Comparison of ENCODE assay signal across 1 cellular context in the genomic region with DNA sequence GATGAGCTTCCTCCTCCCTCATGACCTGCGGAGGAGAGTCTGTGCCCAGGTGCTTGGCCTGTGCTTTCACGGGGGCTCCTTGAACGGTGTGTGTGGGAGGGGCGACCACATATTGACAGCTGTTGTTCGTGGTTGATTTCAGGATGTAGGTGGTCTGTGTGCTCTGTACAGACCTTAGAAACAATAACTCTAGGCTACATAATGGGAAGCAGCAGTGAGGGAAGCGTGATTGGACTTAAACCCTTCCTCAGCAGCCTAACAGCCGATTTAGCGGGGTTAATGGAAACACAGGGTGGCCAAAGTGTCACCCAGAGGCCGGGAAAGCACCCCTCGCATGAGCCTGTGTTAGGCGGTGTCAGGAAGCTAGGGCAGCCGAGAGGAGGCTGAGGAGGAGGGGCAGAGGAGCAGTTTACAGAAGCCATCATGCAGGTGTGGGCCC.
TF ChIP-seq lines count a peak whose summit lies in the region.

No MANE protein-coding gene starts in this region.

TF ChIP-seq in GM23338, 12 proteins besides CTCF, POLR2A, EP300 and RAD21 (continued from another document):
- TF ChIP-seq, protein P1, sequence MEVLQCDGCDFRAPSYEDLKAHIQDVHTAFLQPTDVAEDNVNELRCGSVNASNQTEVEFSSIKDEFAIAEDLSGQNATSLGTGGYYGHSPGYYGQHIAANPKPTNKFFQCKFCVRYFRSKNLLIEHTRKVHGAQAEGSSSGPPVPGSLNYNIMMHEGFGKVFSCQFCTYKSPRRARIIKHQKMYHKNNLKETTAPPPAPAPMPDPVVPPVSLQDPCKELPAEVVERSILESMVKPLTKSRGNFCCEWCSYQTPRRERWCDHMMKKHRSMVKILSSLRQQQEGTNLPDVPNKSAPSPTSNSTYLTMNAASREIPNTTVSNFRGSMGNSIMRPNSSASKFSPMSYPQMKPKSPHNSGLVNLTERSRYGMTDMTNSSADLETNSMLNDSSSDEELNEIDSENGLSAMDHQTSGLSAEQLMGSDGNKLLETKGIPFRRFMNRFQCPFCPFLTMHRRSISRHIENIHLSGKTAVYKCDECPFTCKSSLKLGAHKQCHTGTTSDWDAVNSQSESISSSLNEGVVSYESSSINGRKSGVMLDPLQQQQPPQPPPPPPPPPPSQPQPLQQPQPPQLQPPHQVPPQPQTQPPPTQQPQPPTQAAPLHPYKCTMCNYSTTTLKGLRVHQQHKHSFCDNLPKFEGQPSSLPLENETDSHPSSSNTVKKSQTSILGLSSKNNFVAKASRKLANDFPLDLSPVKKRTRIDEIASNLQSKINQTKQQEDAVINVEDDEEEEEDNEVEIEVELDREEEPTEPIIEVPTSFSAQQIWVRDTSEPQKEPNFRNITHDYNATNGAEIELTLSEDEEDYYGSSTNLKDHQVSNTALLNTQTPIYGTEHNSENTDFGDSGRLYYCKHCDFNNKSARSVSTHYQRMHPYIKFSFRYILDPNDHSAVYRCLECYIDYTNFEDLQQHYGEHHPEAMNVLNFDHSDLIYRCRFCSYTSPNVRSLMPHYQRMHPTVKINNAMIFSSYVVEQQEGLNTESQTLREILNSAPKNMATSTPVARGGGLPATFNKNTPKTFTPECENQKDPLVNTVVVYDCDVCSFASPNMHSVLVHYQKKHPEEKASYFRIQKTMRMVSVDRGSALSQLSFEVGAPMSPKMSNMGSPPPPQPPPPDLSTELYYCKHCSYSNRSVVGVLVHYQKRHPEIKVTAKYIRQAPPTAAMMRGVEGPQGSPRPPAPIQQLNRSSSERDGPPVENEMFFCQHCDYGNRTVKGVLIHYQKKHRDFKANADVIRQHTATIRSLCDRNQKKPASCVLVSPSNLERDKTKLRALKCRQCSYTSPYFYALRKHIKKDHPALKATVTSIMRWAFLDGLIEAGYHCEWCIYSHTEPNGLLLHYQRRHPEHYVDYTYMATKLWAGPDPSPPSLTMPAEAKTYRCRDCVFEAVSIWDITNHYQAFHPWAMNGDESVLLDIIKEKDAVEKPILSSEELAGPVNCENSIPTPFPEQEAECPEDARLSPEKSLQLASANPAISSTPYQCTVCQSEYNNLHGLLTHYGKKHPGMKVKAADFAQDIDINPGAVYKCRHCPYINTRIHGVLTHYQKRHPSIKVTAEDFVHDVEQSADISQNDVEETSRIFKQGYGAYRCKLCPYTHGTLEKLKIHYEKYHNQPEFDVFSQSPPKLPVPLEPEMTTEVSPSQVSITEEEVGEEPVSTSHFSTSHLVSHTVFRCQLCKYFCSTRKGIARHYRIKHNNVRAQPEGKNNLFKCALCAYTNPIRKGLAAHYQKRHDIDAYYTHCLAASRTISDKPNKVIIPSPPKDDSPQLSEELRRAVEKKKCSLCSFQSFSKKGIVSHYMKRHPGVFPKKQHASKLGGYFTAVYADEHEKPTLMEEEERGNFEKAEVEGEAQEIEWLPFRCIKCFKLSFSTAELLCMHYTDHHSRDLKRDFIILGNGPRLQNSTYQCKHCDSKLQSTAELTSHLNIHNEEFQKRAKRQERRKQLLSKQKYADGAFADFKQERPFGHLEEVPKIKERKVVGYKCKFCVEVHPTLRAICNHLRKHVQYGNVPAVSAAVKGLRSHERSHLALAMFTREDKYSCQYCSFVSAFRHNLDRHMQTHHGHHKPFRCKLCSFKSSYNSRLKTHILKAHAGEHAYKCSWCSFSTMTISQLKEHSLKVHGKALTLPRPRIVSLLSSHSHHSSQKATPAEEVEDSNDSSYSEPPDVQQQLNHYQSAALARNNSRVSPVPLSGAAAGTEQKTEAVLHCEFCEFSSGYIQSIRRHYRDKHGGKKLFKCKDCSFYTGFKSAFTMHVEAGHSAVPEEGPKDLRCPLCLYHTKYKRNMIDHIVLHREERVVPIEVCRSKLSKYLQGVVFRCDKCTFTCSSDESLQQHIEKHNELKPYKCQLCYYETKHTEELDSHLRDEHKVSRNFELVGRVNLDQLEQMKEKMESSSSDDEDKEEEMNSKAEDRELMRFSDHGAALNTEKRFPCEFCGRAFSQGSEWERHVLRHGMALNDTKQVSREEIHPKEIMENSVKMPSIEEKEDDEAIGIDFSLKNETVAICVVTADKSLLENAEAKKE (CRISPR knock-in tag; IDR thresholded peaks at IDR 0.05) = no peak
- TF ChIP-seq POLR2AphosphoS5 (IDR thresholded peaks at IDR 0.05; ENCODE audit: low read depth) (no peak), CREB1 (CRISPR knock-in tag; IDR thresholded peaks at IDR 0.05; ENCODE audit: low read depth) (no peak), EZH2 (IDR thresholded peaks at IDR 0.05; ENCODE audit: low read depth, unreplicated experiment) (no peak)
